Comparison of ENCODE assay signal across 1 cellular context in the genomic region with DNA sequence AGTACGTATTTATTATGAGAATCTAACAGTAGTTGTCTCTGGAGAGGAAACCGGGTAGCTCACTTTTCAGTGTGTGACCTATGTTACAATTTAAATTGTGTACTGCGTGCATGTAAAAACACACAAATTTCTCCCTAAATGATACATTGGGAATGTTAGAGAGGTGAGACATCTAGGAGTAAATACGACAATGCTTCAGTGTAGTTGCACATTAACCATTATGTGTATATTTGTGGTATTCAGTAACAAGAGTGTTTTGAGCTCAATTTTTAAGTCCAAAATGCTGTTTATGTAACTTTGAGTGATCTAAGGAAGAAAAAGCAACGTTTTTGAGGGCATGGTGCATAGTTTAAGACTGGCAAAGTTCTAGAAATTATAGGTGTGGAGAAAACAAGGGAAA.
A peak's percentile ranks its signal among the peaks of the same experiment; 100 is the strongest.
TF ChIP-seq lines count a peak whose summit lies in the region.

No MANE protein-coding gene starts in this region.

TF ChIP-seq in HepG2, 621 proteins besides CTCF, POLR2A, EP300 and RAD21 (continued from another document):
- TF ChIP-seq, protein P1, sequence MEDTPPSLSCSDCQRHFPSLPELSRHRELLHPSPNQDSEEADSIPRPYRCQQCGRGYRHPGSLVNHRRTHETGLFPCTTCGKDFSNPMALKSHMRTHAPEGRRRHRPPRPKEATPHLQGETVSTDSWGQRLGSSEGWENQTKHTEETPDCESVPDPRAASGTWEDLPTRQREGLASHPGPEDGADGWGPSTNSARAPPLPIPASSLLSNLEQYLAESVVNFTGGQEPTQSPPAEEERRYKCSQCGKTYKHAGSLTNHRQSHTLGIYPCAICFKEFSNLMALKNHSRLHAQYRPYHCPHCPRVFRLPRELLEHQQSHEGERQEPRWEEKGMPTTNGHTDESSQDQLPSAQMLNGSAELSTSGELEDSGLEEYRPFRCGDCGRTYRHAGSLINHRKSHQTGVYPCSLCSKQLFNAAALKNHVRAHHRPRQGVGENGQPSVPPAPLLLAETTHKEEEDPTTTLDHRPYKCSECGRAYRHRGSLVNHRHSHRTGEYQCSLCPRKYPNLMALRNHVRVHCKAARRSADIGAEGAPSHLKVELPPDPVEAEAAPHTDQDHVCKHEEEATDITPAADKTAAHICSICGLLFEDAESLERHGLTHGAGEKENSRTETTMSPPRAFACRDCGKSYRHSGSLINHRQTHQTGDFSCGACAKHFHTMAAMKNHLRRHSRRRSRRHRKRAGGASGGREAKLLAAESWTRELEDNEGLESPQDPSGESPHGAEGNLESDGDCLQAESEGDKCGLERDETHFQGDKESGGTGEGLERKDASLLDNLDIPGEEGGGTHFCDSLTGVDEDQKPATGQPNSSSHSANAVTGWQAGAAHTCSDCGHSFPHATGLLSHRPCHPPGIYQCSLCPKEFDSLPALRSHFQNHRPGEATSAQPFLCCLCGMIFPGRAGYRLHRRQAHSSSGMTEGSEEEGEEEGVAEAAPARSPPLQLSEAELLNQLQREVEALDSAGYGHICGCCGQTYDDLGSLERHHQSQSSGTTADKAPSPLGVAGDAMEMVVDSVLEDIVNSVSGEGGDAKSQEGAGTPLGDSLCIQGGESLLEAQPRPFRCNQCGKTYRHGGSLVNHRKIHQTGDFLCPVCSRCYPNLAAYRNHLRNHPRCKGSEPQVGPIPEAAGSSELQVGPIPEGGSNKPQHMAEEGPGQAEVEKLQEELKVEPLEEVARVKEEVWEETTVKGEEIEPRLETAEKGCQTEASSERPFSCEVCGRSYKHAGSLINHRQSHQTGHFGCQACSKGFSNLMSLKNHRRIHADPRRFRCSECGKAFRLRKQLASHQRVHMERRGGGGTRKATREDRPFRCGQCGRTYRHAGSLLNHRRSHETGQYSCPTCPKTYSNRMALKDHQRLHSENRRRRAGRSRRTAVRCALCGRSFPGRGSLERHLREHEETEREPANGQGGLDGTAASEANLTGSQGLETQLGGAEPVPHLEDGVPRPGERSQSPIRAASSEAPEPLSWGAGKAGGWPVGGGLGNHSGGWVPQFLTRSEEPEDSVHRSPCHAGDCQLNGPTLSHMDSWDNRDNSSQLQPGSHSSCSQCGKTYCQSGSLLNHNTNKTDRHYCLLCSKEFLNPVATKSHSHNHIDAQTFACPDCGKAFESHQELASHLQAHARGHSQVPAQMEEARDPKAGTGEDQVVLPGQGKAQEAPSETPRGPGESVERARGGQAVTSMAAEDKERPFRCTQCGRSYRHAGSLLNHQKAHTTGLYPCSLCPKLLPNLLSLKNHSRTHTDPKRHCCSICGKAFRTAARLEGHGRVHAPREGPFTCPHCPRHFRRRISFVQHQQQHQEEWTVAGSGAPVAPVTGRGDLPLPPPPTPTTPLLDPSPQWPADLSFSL (CRISPR knock-in tag; IDR thresholded peaks at IDR 0.05), result peak; percentile 59; the same call in 1 of the 2 replicates
- TF ChIP-seq, protein P2, sequence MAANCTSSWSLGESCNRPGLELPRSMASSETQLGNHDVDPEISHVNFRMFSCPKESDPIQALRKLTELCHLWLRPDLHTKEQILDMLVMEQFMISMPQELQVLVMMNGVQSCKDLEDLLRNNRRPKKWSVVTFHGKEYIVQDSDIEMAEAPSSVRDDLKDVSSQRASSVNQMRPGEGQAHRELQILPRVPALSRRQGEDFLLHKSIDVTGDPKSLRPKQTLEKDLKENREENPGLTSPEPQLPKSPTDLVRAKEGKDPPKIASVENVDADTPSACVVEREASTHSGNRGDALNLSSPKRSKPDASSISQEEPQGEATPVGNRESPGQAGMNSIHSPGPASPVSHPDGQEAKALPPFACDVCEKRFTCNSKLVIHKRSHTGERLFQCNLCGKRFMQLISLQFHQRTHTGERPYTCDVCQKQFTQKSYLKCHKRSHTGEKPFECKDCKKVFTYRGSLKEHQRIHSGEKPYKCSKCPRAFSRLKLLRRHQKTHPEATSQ (CRISPR knock-in tag; IDR thresholded peaks at IDR 0.05; ENCODE audit: borderline replicate concordance), result no peak
- TF ChIP-seq RNF2 (conservative IDR thresholded peaks at IDR 0.05; ENCODE audit: low read depth) (no peak), ELF4 (CRISPR knock-in tag; IDR thresholded peaks at IDR 0.05; ENCODE audit: borderline replicate concordance) (no peak), TAF1 (CRISPR knock-in tag; IDR thresholded peaks at IDR 0.05) (no peak), HNRNPUL1 (IDR thresholded peaks at IDR 0.05; ENCODE audit: low read depth, low read length) (no peak), TCF7L2 (IDR thresholded peaks at IDR 0.05; ENCODE audit: low read depth, low read length) (no peak), NONO (IDR thresholded peaks at IDR 0.05) (no peak), NONO (CRISPR knock-in tag; conservative IDR thresholded peaks at IDR 0.05) (no peak), KMT2B (CRISPR knock-in tag; IDR thresholded peaks at IDR 0.05) (no peak)
- TF ChIP-seq, protein P3, sequence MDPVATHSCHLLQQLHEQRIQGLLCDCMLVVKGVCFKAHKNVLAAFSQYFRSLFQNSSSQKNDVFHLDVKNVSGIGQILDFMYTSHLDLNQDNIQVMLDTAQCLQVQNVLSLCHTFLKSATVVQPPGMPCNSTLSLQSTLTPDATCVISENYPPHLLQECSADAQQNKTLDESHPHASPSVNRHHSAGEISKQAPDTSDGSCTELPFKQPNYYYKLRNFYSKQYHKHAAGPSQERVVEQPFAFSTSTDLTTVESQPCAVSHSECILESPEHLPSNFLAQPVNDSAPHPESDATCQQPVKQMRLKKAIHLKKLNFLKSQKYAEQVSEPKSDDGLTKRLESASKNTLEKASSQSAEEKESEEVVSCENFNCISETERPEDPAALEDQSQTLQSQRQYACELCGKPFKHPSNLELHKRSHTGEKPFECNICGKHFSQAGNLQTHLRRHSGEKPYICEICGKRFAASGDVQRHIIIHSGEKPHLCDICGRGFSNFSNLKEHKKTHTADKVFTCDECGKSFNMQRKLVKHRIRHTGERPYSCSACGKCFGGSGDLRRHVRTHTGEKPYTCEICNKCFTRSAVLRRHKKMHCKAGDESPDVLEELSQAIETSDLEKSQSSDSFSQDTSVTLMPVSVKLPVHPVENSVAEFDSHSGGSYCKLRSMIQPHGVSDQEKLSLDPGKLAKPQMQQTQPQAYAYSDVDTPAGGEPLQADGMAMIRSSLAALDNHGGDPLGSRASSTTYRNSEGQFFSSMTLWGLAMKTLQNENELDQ (CRISPR knock-in tag; IDR thresholded peaks at IDR 0.05; ENCODE audit: borderline replicate concordance), result no peak
